In the genomic region with DNA sequence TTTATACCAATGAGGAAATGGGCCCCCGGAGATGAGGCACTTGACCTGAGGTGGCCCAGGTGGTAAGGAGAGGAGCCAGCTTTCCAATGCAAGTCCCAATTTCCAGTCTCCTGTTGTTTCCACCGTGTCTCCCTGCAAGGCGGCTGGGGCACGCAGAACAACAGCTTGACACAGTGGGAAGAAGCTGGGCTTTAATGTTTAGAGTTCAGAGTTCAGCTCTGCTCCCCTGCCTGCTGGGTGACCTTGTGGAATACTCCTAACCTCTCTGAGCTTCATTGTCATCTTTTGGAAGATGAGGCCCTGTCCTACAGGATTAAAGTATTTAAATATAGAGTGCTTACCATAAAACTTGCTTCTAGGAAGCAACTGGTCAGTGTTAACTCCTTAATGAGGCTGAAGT, we compare ENCODE assay signal across 12 cellular contexts.
DNase-seq lines count a peak whose midpoint lies in the region; ATAC-seq, FAIRE-seq and TF ChIP-seq lines count a peak whose summit lies in the region.
"Had no signal": no experiment of that assay in that cellular context is flagged by ENCODE, and none has a peak within 500 bp of the region (broad histone marks: within the 10 kb centered on the region; RNA-seq: fewer than 3 reads in every experiment).

No MANE protein-coding gene starts in this region.

- H3K9me1 ChIP-seq in endothelial cell of umbilical vein (replicated peaks; ENCODE audit: control insufficient read depth, extremely low read depth, insufficient read depth, low read length): no peaks in the 10 kb centered on the region

- no peak overlapping the region for H3K4me3 ChIP-seq in BLaER1 treated with 17β-estradiol and CSF1 and Interleukin-3, amounts not matched to agents 10 nM and 100 nM
- no peak overlapping the region for H3K4me3 ChIP-seq in HUES64 (ENCODE audit: low read length)
- no peak overlapping the region for H3K4me3 ChIP-seq in endothelial cell of umbilical vein (replicated peaks in 1 of 3; ENCODE audit: insufficient read depth in 1 of 3, low read depth in 1 of 3, low read length in 3 of 3)
- H3K4me3 ChIP-seq in rectal smooth muscle tissue (ENCODE audit: low read length): no peak overlapping the region
- H3K4me3 ChIP-seq: coronary artery had no signal

- intact Hi-C loops in endothelial cell of umbilical vein (cut with micrococcal nuclease) (loop anchor here (1.0 to 5.0 kb wide), 4 partner anchors 17 to 133 kb away; no protein-coding TSS in a partner anchor), left colon (cut with DNase I, micrococcal nuclease) (no loop called here)

- TF ChIP-seq CTCF in endothelial cell of umbilical vein (IDR thresholded peaks at IDR 0.05; ENCODE audit: extremely low read depth in 1 of 2, insufficient read depth in 1 of 2, low read depth in 1 of 2, low read length in 2 of 2): no peak

- H4K20me1 ChIP-seq in BLaER1 treated with 17β-estradiol and CSF1 and Interleukin-3, amounts not matched to agents 10 nM and 100 nM: peaks cover 98 to 100% (median 100%) of the 10 kb centered on the region in 11 experiments
- no peaks in the 10 kb centered on the region for H4K20me1 ChIP-seq in endothelial cell of umbilical vein (replicated peaks; ENCODE audit: control insufficient read depth, extremely low read depth, insufficient read depth, low read length)

- H2AFZ ChIP-seq in endothelial cell of umbilical vein (ENCODE audit: low read depth, low read length): no peak overlapping the region

- H3K4me1 ChIP-seq in BLaER1 treated with 17β-estradiol and CSF1 and Interleukin-3, amounts not matched to agents 10 nM and 100 nM: peaks cover 90 to 100% (median 100%) of the 10 kb centered on the region in 10 experiments
- H3K4me1 ChIP-seq in HUES64 (ENCODE audit: insufficient read depth, low read length) (peaks cover 85% of the 10 kb centered on the region), endothelial cell of umbilical vein (ENCODE audit: control insufficient read depth, extremely low read depth, insufficient read depth, low read length) (peaks cover 89% of the 10 kb centered on the region), rectal smooth muscle tissue (ENCODE audit: control insufficient read depth, insufficient read depth, low read length) (peaks cover 39% of the 10 kb centered on the region)

- peaks cover 0 to 48% (median 18%) of the 10 kb centered on the region in 11 experiments; a peak in 19 of 22 replicates for H3K36me3 ChIP-seq in BLaER1 treated with 17β-estradiol and CSF1 and Interleukin-3, amounts not matched to agents 10 nM and 100 nM
- no peaks in the 10 kb centered on the region for H3K36me3 ChIP-seq in HUES64 (ENCODE audit: insufficient read depth, low read length)
- H3K36me3 ChIP-seq in endothelial cell of umbilical vein (ENCODE audit: control insufficient read depth in 2 of 2, extremely low read depth in 1 of 2, insufficient read depth in 2 of 2, low read length in 2 of 2): no peaks in the 10 kb centered on the region
- no peaks in the 10 kb centered on the region for H3K36me3 ChIP-seq in rectal smooth muscle tissue (ENCODE audit: control insufficient read depth, insufficient read depth, low read length)

- H3K9ac ChIP-seq in BLaER1 treated with 17β-estradiol and CSF1 and Interleukin-3, amounts not matched to agents 10 nM and 100 nM: peak overlapping the region in 5 of 11 experiments; percentile 56 to 72 (median 68); a peak in 7 of 22 replicates
- H3K9ac ChIP-seq in HUES64 (ENCODE audit: low read depth, low read length): no peak overlapping the region
- H3K9ac ChIP-seq in endothelial cell of umbilical vein (replicated peaks; ENCODE audit: extremely low read depth, insufficient read depth, low read length): peak overlapping the region; percentile 92
- no peak overlapping the region for H3K9ac ChIP-seq in rectal smooth muscle tissue (ENCODE audit: low read length)

- no peaks in the 10 kb centered on the region for H3K9me3 ChIP-seq in BLaER1 treated with 17β-estradiol and CSF1 and Interleukin-3, amounts not matched to agents 10 nM and 100 nM (replicated peaks in 1 of 11)
- H3K9me3 ChIP-seq in HUES64 (ENCODE audit: insufficient read depth, low read depth, low read length) (no peaks in the 10 kb centered on the region), endothelial cell of umbilical vein (replicated peaks; ENCODE audit: control insufficient read depth, insufficient read depth, low read length) (no peaks in the 10 kb centered on the region)

- FAIRE-seq in endothelial cell of umbilical vein (lab: Jason Lieb, UNC): no peak

- WGBS in HUES64: 48% methylated on average over 4 of the region's 4 CpGs

- H3K4me2 ChIP-seq in BLaER1 treated with 17β-estradiol and CSF1 and Interleukin-3, amounts not matched to agents 10 nM and 100 nM: peak overlapping the region; percentile 79 to 90 (median 85)
- H3K4me2 ChIP-seq in endothelial cell of umbilical vein (ENCODE audit: insufficient read depth, low read length): no peak overlapping the region

- no peak for TF ChIP-seq POLR2A in endothelial cell of umbilical vein (IDR thresholded peaks at IDR 0.05; ENCODE audit: low read depth, low read length)

- POLR2A ChIA-PET in endothelial cell of umbilical vein (lab: Charles Lee): no interaction called here

- CTCF ChIA-PET in endothelial cell of umbilical vein (lab: Charles Lee): interaction anchor here (1.1 to 1.3 kb wide), 2 partner anchors 18 to 25 kb away, joined by 3 to 5 read pairs; no protein-coding TSS in a partner anchor

- DNase-seq in endothelial cell of umbilical vein (ENCODE audit: low read depth, low spot score): no peak
- DNase-seq in NCI-H2029 (lab: John Stamatoyannopoulos, UW): no peak
- DNase-seq in foreskin melanocyte: no peak
- DNase-seq in left colon: no peak
- DNase-seq: DMS79, hippocampal formation, NCI-H1436 had no signal

- peak overlapping the region in 10 of 11 experiments; percentile 42 to 83 (median 76); a peak in 18 of 22 replicates for H3K27ac ChIP-seq in BLaER1 treated with 17β-estradiol and CSF1 and Interleukin-3, amounts not matched to agents 10 nM and 100 nM
- peak overlapping the region; percentile 0; the same call in 1 of the 2 replicates for H3K27ac ChIP-seq in HUES64 (ENCODE audit: low read depth, low read length)
- peak overlapping the region; percentile 100 for H3K27ac ChIP-seq in endothelial cell of umbilical vein (ENCODE audit: insufficient read depth, low read depth, low read length)
- H3K27ac ChIP-seq in rectal smooth muscle tissue (ENCODE audit: low read depth, low read length): peak overlapping the region; percentile 81

- H3K79me2 ChIP-seq in endothelial cell of umbilical vein (ENCODE audit: control insufficient read depth, insufficient read depth, low read length): peaks cover 88% of the 10 kb centered on the region

- no peak for ATAC-seq in GM18907 (IDR thresholded peaks at IDR 0.05; ENCODE audit: unreplicated experiment)
- ATAC-seq in left colon: no peak

- no TSS peak for BruUV-seq in endothelial cell of umbilical vein (replicated peaks; lab: Mats Ljungman, UMichigan)

- dilution Hi-C loops in endothelial cell of umbilical vein (cut with MboI; ENCODE audit: extremely low pct_ligation_motif_present, low sequenced_read_pairs): no loop called here

- H3K27me3 ChIP-seq in BLaER1 treated with 17β-estradiol and CSF1 and Interleukin-3, amounts not matched to agents 10 nM and 100 nM: no peaks in the 10 kb centered on the region
- no peaks in the 10 kb centered on the region; the same call in 1 of the 2 replicates for H3K27me3 ChIP-seq in HUES64 (ENCODE audit: insufficient read depth, low read length)
- no peaks in the 10 kb centered on the region for H3K27me3 ChIP-seq in endothelial cell of umbilical vein (ENCODE audit: control insufficient read depth in 2 of 2, insufficient read depth in 2 of 2, low read length in 2 of 2)
- H3K27me3 ChIP-seq in rectal smooth muscle tissue (ENCODE audit: control insufficient read depth, insufficient read depth, low read length): no peaks in the 10 kb centered on the region

TF ChIP-seq in endothelial cell of umbilical vein, 7 proteins besides CTCF, POLR2A, EP300 and RAD21:
- TF ChIP-seq GATA2 (IDR thresholded peaks at IDR 0.05; ENCODE audit: insufficient read depth, insufficient read length, low read depth, low read length) (no peak), JUN (IDR thresholded peaks at IDR 0.05; ENCODE audit: borderline replicate concordance, insufficient read depth, insufficient read length, low read depth) (no peak), FOS (IDR thresholded peaks at IDR 0.05; ENCODE audit: borderline replicate concordance, insufficient read depth, low read length) (no peak), POLR2AphosphoS5 (IDR thresholded peaks at IDR 0.05; ENCODE audit: insufficient read depth, low read depth, low read length) (no peak), MAX (IDR thresholded peaks at IDR 0.05; ENCODE audit: insufficient read depth, insufficient read length) (no peak), EZH2 (IDR thresholded peaks at IDR 0.05; ENCODE audit: borderline replicate concordance, low read depth, low read length, severe bottlenecking) (no peak), MYC (IDR thresholded peaks at IDR 0.05; ENCODE audit: low read depth, low read length) (no peak)

Comparison
In these comparisons a context has a peak if more than half of its experiments do, and no peak if none do; other contexts are left out.
1. H3K27ac ChIP-seq: peak in every context shown above with its lines; median percentile 100 in endothelial cell of umbilical vein; 81 in rectal smooth muscle tissue; 76 in BLaER1 treated with 17β-estradiol and CSF1 and Interleukin-3, amounts not matched to agents 10 nM and 100 nM; 0 in HUES64.